In the genomic region with DNA sequence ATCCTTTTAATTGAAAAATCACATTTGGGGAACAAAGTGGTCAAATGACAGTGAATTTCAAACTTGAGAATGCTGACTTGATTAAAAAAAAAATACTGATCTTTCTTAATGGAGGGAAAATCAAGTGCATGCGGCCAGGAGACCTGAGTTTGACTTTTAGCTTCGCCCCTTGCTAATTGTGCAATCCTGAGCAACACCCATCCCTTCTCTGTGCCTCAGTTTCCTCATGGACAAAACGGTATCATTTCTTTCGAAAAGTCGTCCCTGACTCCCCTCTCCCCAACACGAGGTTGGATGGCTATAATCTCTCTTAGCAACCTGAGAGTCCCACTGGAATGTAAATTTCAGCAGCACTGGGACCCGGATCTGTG, we compare ENCODE assay signal across 10 cellular contexts. TPM values are rescaled to one million over a fixed set of nuclear protein-coding genes. Genes with fewer than 3 reads are reported as not detected.
DNase-seq lines count a peak whose midpoint lies in the region; ATAC-seq and TF ChIP-seq lines count a peak whose summit lies in the region.
"Had no signal": no experiment of that assay in that cellular context is flagged by ENCODE, and none has a peak within 500 bp of the region (broad histone marks: within the 10 kb centered on the region; RNA-seq: fewer than 3 reads in every experiment).

No MANE protein-coding gene starts in this region.

- H3K27me3 ChIP-seq in AG04450 (ENCODE audit: control insufficient read depth, insufficient read depth, low read length) (no peaks in the 10 kb centered on the region), MG63 (no peaks in the 10 kb centered on the region)

- H3K27ac Mint-ChIP-seq in natural killer cell, result no peak overlapping the region

- peaks cover 42 to 82% of the 10 kb centered on the region in 2 donors for H3K27me3 Mint-ChIP-seq in natural killer cell (ENCODE audit: low read depth in 2 of 2)

- peak overlapping the region; percentile 80 for H3K27ac ChIP-seq in AG04450 (ENCODE audit: low read depth, low read length)
- peak overlapping the region in 1 of 2 donors; percentile 88 for H3K27ac ChIP-seq in coronary artery

- no peaks in the 10 kb centered on the region for H3K9me3 ChIP-seq in AG04450 (ENCODE audit: control insufficient read depth, insufficient read depth, low read length)
- no peaks in the 10 kb centered on the region for H3K9me3 ChIP-seq in MG63

- POLR2A ChIA-PET in AG04450 (lab: Yijun Ruan, JAX), result interaction anchor here (0.8 to 1.2 kb wide), 2 partner anchors 92 to 205 kb away, joined by 3 to 6 read pairs; partner anchors contain the start of gene PAMR1

- peaks cover 3 to 5% of the 10 kb centered on the region in 2 donors for H3K4me1 Mint-ChIP-seq in natural killer cell

- H3K4me3 Mint-ChIP-seq in natural killer cell, result peak overlapping the region; percentile 83

- no peak for ATAC-seq in natural killer cell

- no peaks in the 10 kb centered on the region for H3K9me3 Mint-ChIP-seq in natural killer cell

- H3K4me3 ChIP-seq in AG04450 (ENCODE audit: low read depth, low read length) (peak overlapping the region; percentile 78), MG63 (peak overlapping the region; percentile 57), coronary artery (peak overlapping the region; percentile 86)

- in situ Hi-C loops in GM13976 (cut with MboI; ENCODE audit: low sequenced_read_pairs, unreplicated experiment), result loop anchor here (10.0 to 25.0 kb wide), 4 partner anchors 195 to 648 kb away; no protein-coding TSS in a partner anchor

- H3K36me3 ChIP-seq in MG63, result peaks cover 4% of the 10 kb centered on the region; the same call in 1 of the 2 replicates

- H3K36me3 Mint-ChIP-seq in natural killer cell, result no peaks in the 10 kb centered on the region

- CTCF ChIA-PET in AG04450 (lab: Charles Lee), result interaction anchor here (0.6 to 1.4 kb wide), 3 partner anchors 25 to 642 kb away, joined by 3 to 10 read pairs (median 4); no protein-coding TSS in a partner anchor

- DNase-seq in AG04450 (ENCODE audit: low read depth, low spot score) (no peak), MG63 (no peak), coronary artery (ENCODE audit: low spot score) (no peak), natural killer cell (no peak), NCI-H82 (lab: John Stamatoyannopoulos, UW) (no peak), posterior vena cava (ENCODE audit: low spot score) (no peak), NCI-H526 (lab: John Stamatoyannopoulos, UW) (no peak), GM13976 (ENCODE audit: low spot score) (no peak)
- DNase-seq: activated CD4-positive, CD25-positive, alpha-beta regulatory T cell; cortex of kidney had no signal

- intact Hi-C loops in natural killer cell (cut with micrococcal nuclease), result loop anchor here (2.0 to 5.0 kb wide), 2 partner anchors 206 to 860 kb away; no protein-coding TSS in a partner anchor
- intact Hi-C loops in posterior vena cava (cut with DNase I), result loop anchor here (2.0 to 10.0 kb wide), 6 partner anchors 45 to 648 kb away; partner anchors contain the start of gene TRIM44 (in 1 of the 2)

- TF ChIP-seq CTCF in AG04450 (IDR thresholded peaks at IDR 0.05; ENCODE audit: low read depth, low read length), result no peak
- no peak for TF ChIP-seq CTCF in coronary artery (IDR thresholded peaks at IDR 0.05)
- no peak for TF ChIP-seq CTCF in natural killer cell (IDR thresholded peaks at IDR 0.05)
- no peak for TF ChIP-seq CTCF in GM13976 (IDR thresholded peaks at IDR 0.05; ENCODE audit: borderline replicate concordance, control extremely low read depth, extremely low read depth, insufficient read depth, missing control alignments)

RNA-seq across cellular contexts. Expression of gene FJX1, which starts 1.0 kb away (rescaled TPM):
- 4.8 and 5.6 TPM in 2 replicates for polyA plus RNA-seq in AG04450 (2011; rRNA removed)
- polyA minus RNA-seq in AG04450 (2011; rRNA and poly(A)+ RNA removed), result 4.4 and 6.0 TPM in 2 replicates
- 29.1 and 30.5 TPM in 2 replicates for total RNA-seq in MG63 (2014; rRNA removed; shearing (Covaris generic); ENCODE audit: low replicate concordance)
- total RNA-seq in natural killer cell (not detected), posterior vena cava (10 to 100 TPM in 1 of 2 donors, 1 to 10 TPM in 1; 5.8 to 11.2 TPM)

RNA-seq across cellular contexts. Expression of gene TRIM44, which starts 45.3 kb away (rescaled TPM):
- polyA plus RNA-seq in AG04450 (2011; rRNA removed), result 70.7 and 82.6 TPM in 2 replicates
- polyA minus RNA-seq in AG04450 (2011; rRNA and poly(A)+ RNA removed), result 116 and 125 TPM in 2 replicates
- total RNA-seq in MG63 (2014; rRNA removed; shearing (Covaris generic); ENCODE audit: low replicate concordance), result 11.7 and 13.0 TPM in 2 replicates
- 10 to 100 TPM; 47.0 to 62.6 (median 51.9) TPM for total RNA-seq in natural killer cell
- total RNA-seq in posterior vena cava, result 10 to 100 TPM; 56.5 to 67.6 TPM

Comparison
In these comparisons a context has a peak if more than half of its experiments do, and no peak if none do; other contexts are left out.
1. RNA of gene FJX1, which starts 1.0 kb away (total RNA-seq): 29.1 to 30.5 TPM in MG63 and 5.8 to 11.2 TPM in posterior vena cava; not detected in natural killer cell; every median in the first group is over 4 times any median in the second.
2. Peak in every context shown above with its lines, with median percentiles within 50 percentile points of each other: H3K4me3 ChIP-seq.